Comparison of ENCODE assay signal across 25 cellular contexts in genomic region chr11:70703141-70704052, GRCh38.
A peak's percentile ranks its signal among the peaks of the same experiment; 100 is the strongest.
DNase-seq lines count a peak whose midpoint lies in the region; ATAC-seq and TF ChIP-seq lines count a peak whose summit lies in the region.
"Had no signal": no experiment of that assay in that cellular context is flagged by ENCODE, and none has a peak within 500 bp of the region (broad histone marks: within the 10 kb centered on the region; RNA-seq: fewer than 3 reads in every experiment).

No MANE protein-coding gene starts in this region.

- H4K20me1 ChIP-seq in DND-41 (ENCODE audit: insufficient read depth, low read length) (0 out of 2 replicates have a peak, but pooled peaks cover 3% of the 10 kb centered on the region), neural progenitor cell (ENCODE audit: low read depth) (no peaks in the 10 kb centered on the region)

- intact Hi-C loops in colonic mucosa (cut with DNase I), result no loop called here

- H3K9me3 ChIP-seq in DND-41 (ENCODE audit: insufficient read depth, low read length, severe bottlenecking), result no peaks in the 10 kb centered on the region
- no peaks in the 10 kb centered on the region for H3K9me3 ChIP-seq in HEK293 (ENCODE audit: control insufficient read depth, insufficient read depth, low read depth, low read length)
- no peaks in the 10 kb centered on the region for H3K9me3 ChIP-seq in neural progenitor cell (ENCODE audit: low read depth)
- no peaks in the 10 kb centered on the region for H3K9me3 ChIP-seq in colonic mucosa
- H3K9me3 ChIP-seq: MG63, right atrium auricular region, tibial artery had no signal

- DNase-seq in DND-41 (peak; percentile 21), ecto neural progenitor cell (ENCODE audit: low spot score) (peak; percentile 78), neural progenitor cell (ENCODE audit: low spot score) (peak; percentile 64), putamen (ENCODE audit: low spot score) (no peak), colonic mucosa (no peak), inferior parietal cortex (ENCODE audit: extremely low spot score) (no peak), GM19238 (ENCODE audit: insufficient read length, low spot score) (no peak)
- DNase-seq: activated CD4-positive, alpha-beta T cell treated with anti-CD3 and anti-CD28 coated beads, Interleukin-2, amount 50 U/mL, for 4 hours; activated CD8-positive, alpha-beta memory T cell treated with anti-CD3 and anti-CD28 coated beads, Interleukin-2, amount 50 U/mL, for 48 hours; Calu3; dermis blood vessel endothelial cell; KBM-7; MG63; NCI-H2171; NCI-H774; occipital lobe; stimulated activated CD4-positive, alpha-beta T cell treated with anti-CD3 and anti-CD28 coated beads, Interleukin-4, amount 100 ng/mL, for 4 hours; stimulated activated naive CD4-positive, alpha-beta T cell; tibial artery; WERI-Rb-1 had no signal

- H3K27me3 ChIP-seq in DND-41 (ENCODE audit: insufficient read depth, low read length, poor library complexity) (no peaks in the 10 kb centered on the region), neural progenitor cell (no peaks in the 10 kb centered on the region), colonic mucosa (no peaks in the 10 kb centered on the region)
- H3K27me3 ChIP-seq: MG63, right atrium auricular region had no signal

- no peak overlapping the region for H3K4me3 Mint-ChIP-seq in neural progenitor cell
- H3K4me3 Mint-ChIP-seq: activated naive CD8-positive, alpha-beta T cell; CD14-positive monocyte had no signal

- peak overlapping the region; percentile 58 for H3K27ac Mint-ChIP-seq in neural progenitor cell
- H3K27ac Mint-ChIP-seq: activated naive CD8-positive, alpha-beta T cell; activated T-helper 2 cell treated with anti-CD3 and anti-CD28 coated beads, Interferon-gamma antibody, Interleukin-2, Interleukin-4, amounts not matched to agents 10 μg/mL and 5 μg/mL and 100 μg/mL, durations not matched to agents 14 hours and 24 hours and 36 hours; CD14-positive monocyte had no signal

- H3K4me3 ChIP-seq in DND-41 (ENCODE audit: low read depth in 1 of 2, low read length in 2 of 2) (no peak overlapping the region), HEK293 (ENCODE audit: low read depth, low read length) (no peak overlapping the region), neural progenitor cell (no peak overlapping the region), colonic mucosa (no peak overlapping the region)
- H3K4me3 ChIP-seq: MG63, right atrium auricular region, tibial artery had no signal

- peaks cover 9% of the 10 kb centered on the region for H3K27me3 Mint-ChIP-seq in neural progenitor cell (ENCODE audit: insufficient read depth, low read depth)
- H3K27me3 Mint-ChIP-seq: activated naive CD8-positive, alpha-beta T cell had no signal

- peak; percentile 64; the same call in 2 of the 3 replicates for ATAC-seq in DND-41 (ENCODE audit: insufficient read depth, low read depth)

- H3K36me3 Mint-ChIP-seq in neural progenitor cell, result no peaks in the 10 kb centered on the region
- H3K36me3 Mint-ChIP-seq: activated naive CD8-positive, alpha-beta T cell; CD14-positive monocyte had no signal

- CTCF ChIA-PET in HEK293 (lab: Yijun Ruan, JAX), result no interaction called here

- POLR2A ChIA-PET in HEK293 (lab: Yijun Ruan, JAX), result no interaction called here

- no peak overlapping the region for H3K9ac ChIP-seq in DND-41 (ENCODE audit: low read depth, low read length)
- no peak overlapping the region for H3K9ac ChIP-seq in neural progenitor cell
- H3K9ac ChIP-seq in colonic mucosa (ENCODE audit: low read depth in 2 of 2, low read length in 2 of 2), result no peak overlapping the region

- peaks cover 3% of the 10 kb centered on the region for H3F3A ChIP-seq in neural progenitor cell (ENCODE audit: low read depth)

- TF ChIP-seq CTCF in DND-41 (IDR thresholded peaks at IDR 0.05; ENCODE audit: borderline replicate concordance, extremely low read depth, low read length, poor library complexity, severe bottlenecking) (no peak), HEK293 (tag by site-specific recombination; IDR thresholded peaks at IDR 0.05) (no peak), neural progenitor cell (IDR thresholded peaks at IDR 0.05) (no peak), colonic mucosa (IDR thresholded peaks at IDR 0.05) (no peak)

- H3K36me3 ChIP-seq in DND-41 (ENCODE audit: insufficient read depth, low read length) (no peaks in the 10 kb centered on the region), HEK293 (ENCODE audit: control insufficient read depth in 2 of 2, insufficient read depth in 1 of 2, low read length in 2 of 2) (no peaks in the 10 kb centered on the region), neural progenitor cell (no peaks in the 10 kb centered on the region), colonic mucosa (no peaks in the 10 kb centered on the region)
- H3K36me3 ChIP-seq: MG63, right atrium auricular region, tibial artery, WERI-Rb-1 had no signal

- H3K27ac ChIP-seq in DND-41 (ENCODE audit: low read length) (no peak overlapping the region), HEK293 (ENCODE audit: extremely low read depth, low read depth, low read length) (no peak overlapping the region), neural progenitor cell (no peak overlapping the region), colonic mucosa (no peak overlapping the region)
- H3K27ac ChIP-seq: right atrium auricular region, tibial artery, WERI-Rb-1 had no signal

- H3K79me2 ChIP-seq in DND-41 (ENCODE audit: insufficient read depth, low read length) (no peaks in the 10 kb centered on the region), neural progenitor cell (ENCODE audit: low read depth) (no peaks in the 10 kb centered on the region)

- H3K4me1 ChIP-seq in DND-41 (ENCODE audit: insufficient read depth, low read length) (no peaks in the 10 kb centered on the region), HEK293 (ENCODE audit: control insufficient read depth, insufficient read depth, low read length) (no peaks in the 10 kb centered on the region), neural progenitor cell (peaks cover 20% of the 10 kb centered on the region), colonic mucosa (no peaks in the 10 kb centered on the region)
- H3K4me1 ChIP-seq: right atrium auricular region, tibial artery had no signal

- no peak overlapping the region for H3K4me2 ChIP-seq in DND-41 (ENCODE audit: insufficient read depth, low read length)
- peak overlapping the region; percentile 27 for H3K4me2 ChIP-seq in neural progenitor cell

- H2AFZ ChIP-seq in DND-41 (ENCODE audit: low read depth, low read length) (no peak overlapping the region), neural progenitor cell (replicated peaks) (no peak overlapping the region)

- peaks cover 24% of the 10 kb centered on the region for H3K4me1 Mint-ChIP-seq in neural progenitor cell
- H3K4me1 Mint-ChIP-seq: CD14-positive monocyte had no signal

- H3K9me3 Mint-ChIP-seq in neural progenitor cell, result peaks cover 2% of the 10 kb centered on the region

TF ChIP-seq in HEK293, 187 proteins besides CTCF, POLR2A, EP300 and RAD21:
- no peak for TF ChIP-seq ZNF514 (tag by site-specific recombination; IDR thresholded peaks at IDR 0.05)
- TF ChIP-seq, protein P1, sequence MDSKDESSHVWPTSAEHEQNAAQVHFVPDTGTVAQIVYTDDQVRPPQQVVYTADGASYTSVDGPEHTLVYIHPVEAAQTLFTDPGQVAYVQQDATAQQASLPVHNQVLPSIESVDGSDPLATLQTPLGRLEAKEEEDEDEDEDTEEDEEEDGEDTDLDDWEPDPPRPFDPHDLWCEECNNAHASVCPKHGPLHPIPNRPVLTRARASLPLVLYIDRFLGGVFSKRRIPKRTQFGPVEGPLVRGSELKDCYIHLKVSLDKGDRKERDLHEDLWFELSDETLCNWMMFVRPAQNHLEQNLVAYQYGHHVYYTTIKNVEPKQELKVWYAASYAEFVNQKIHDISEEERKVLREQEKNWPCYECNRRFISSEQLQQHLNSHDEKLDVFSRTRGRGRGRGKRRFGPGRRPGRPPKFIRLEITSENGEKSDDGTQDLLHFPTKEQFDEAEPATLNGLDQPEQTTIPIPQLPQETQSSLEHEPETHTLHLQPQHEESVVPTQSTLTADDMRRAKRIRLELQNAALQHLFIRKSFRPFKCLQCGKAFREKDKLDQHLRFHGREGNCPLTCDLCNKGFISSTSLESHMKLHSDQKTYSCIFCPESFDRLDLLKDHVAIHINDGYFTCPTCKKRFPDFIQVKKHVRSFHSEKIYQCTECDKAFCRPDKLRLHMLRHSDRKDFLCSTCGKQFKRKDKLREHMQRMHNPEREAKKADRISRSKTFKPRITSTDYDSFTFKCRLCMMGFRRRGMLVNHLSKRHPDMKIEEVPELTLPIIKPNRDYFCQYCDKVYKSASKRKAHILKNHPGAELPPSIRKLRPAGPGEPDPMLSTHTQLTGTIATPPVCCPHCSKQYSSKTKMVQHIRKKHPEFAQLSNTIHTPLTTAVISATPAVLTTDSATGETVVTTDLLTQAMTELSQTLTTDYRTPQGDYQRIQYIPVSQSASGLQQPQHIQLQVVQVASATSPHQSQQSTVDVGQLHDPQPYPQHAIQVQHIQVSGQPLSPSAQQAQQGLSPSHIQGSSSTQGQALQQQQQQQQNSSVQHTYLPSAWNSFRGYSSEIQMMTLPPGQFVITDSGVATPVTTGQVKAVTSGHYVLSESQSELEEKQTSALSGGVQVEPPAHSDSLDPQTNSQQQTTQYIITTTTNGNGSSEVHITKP (tag by site-specific recombination; IDR thresholded peaks at IDR 0.05), result peak; percentile 62

Comparison
In these comparisons a context has a peak if more than half of its experiments do, and no peak if none do; other contexts are left out.
1. DNase-seq: peak in DND-41 (single experiment), ecto neural progenitor cell (single experiment) and neural progenitor cell (single experiment); none in putamen (single experiment), colonic mucosa (single experiment), inferior parietal cortex (single experiment) and GM19238 (single experiment).